17 cellular contexts compared by ENCODE assay signal in genomic region chr17:16945513-16946201, GRCh38. TPM values are rescaled to one million over a fixed set of nuclear protein-coding genes. Genes with fewer than 3 reads are reported as not detected.
DNase-seq lines count a peak whose midpoint lies in the region; TF ChIP-seq lines count a peak whose summit lies in the region.
"Had no signal": no experiment of that assay in that cellular context is flagged by ENCODE, and none has a peak within 500 bp of the region (broad histone marks: within the 10 kb centered on the region; RNA-seq: fewer than 3 reads in every experiment).

No MANE protein-coding gene starts in this region.

- H3K27ac Mint-ChIP-seq in H9: no peak overlapping the region; a peak in 1 of 7 replicates
- no peak overlapping the region for H3K27ac Mint-ChIP-seq in T-helper 2 cell treated with Interferon-gamma antibody and Interleukin-4, amounts not matched to agents 5 μg/mL and 100 μg/mL, for 36 hours
- no peak overlapping the region for H3K27ac Mint-ChIP-seq in glutamatergic neuron (ENCODE audit: unreplicated experiment)
- H3K27ac Mint-ChIP-seq: stimulated activated naive CD8-positive, alpha-beta T cell treated with anti-CD3 and anti-CD28 coated beads, Interleukin-15, Interleukin-2, amounts not matched to agents 100 ng/mL and 50 ng/mL, for 24 hours had no signal

- H2BK5ac ChIP-seq in H9 (ENCODE audit: insufficient read length, low read length): no peak overlapping the region

- H3K27me3 ChIP-seq in H9 (ENCODE audit: insufficient read depth, low read length): no peaks in the 10 kb centered on the region

- H2BK15ac ChIP-seq in H9 (ENCODE audit: low read depth, low read length): no peak overlapping the region

- DNase-seq in NCI-H2029 treated with DMSO at 0.1 percent for 48 hours (lab: John Stamatoyannopoulos, UW) (peak; percentile 37), NCI-H2029 (lab: John Stamatoyannopoulos, UW) (no peak), H9 (peak; percentile 80), astrocyte of the spinal cord (ENCODE audit: low read depth, low spot score) (no peak), mesenteric fat pad (ENCODE audit: low spot score) (peak; percentile 59), glutamatergic neuron (no peak), NCI-H2081 (lab: John Stamatoyannopoulos, UW) (no peak)
- no peak for DNase-seq in T-helper 2 cell treated with Interferon-gamma antibody and Interleukin-4, amounts not matched to agents 5 μg/mL and 100 μg/mL, for 36 hours (ENCODE audit: low spot score)
- DNase-seq: activated gamma-delta T cell treated with Interleukin-2 at 50 U/mL for 16 hours; DMS79; left lung; NCI-H1694; Right ventricle myocardium superior; stimulated activated CD4-positive, alpha-beta T cell treated with anti-CD3 and anti-CD28 coated beads, Interleukin-2, amount 100 ng/mL, for 24 hours had no signal

- no peak overlapping the region for H2BK120ac ChIP-seq in H9 (ENCODE audit: low read depth, low read length, poor library complexity, severe bottlenecking)

- no peak overlapping the region for H3K18ac ChIP-seq in H9 (ENCODE audit: insufficient read length, low read depth, low read length)

- H3K4me1 Mint-ChIP-seq in H9: peaks cover 20 to 23% of the 10 kb centered on the region in 2 experiments
- no peaks in the 10 kb centered on the region for H3K4me1 Mint-ChIP-seq in T-helper 2 cell treated with Interferon-gamma antibody and Interleukin-4, amounts not matched to agents 5 μg/mL and 100 μg/mL, for 36 hours (ENCODE audit: low read depth)
- peaks cover 15% of the 10 kb centered on the region for H3K4me1 Mint-ChIP-seq in glutamatergic neuron (ENCODE audit: low read depth, unreplicated experiment)

- H3K56ac ChIP-seq in H9 (ENCODE audit: insufficient read length, low read depth, low read length): no peak overlapping the region

- no peak overlapping the region for H4K8ac ChIP-seq in H9 (replicated peaks; ENCODE audit: insufficient read length, low read depth, low read length)

- no peak overlapping the region for H3K9ac ChIP-seq in H9 (ENCODE audit: extremely low read depth, insufficient read length, low read length)
- H3K9ac ChIP-seq: parathyroid adenoma had no signal

- no peak overlapping the region for H2AFZ ChIP-seq in H9 (ENCODE audit: low read length)
- H2AFZ ChIP-seq: parathyroid adenoma had no signal

- no peak overlapping the region for H3K4ac ChIP-seq in H9 (ENCODE audit: low read depth, low read length)

- H3K9me3 Mint-ChIP-seq in H9 (peaks cover 12% of the 10 kb centered on the region in 2 experiments), glutamatergic neuron (ENCODE audit: unreplicated experiment) (peaks cover 22% of the 10 kb centered on the region)
- peaks cover 11% of the 10 kb centered on the region for H3K9me3 Mint-ChIP-seq in T-helper 2 cell treated with Interferon-gamma antibody and Interleukin-4, amounts not matched to agents 5 μg/mL and 100 μg/mL, for 36 hours

- peaks cover 5 to 15% (median 7%) of the 10 kb centered on the region in 3 experiments; a peak in 6 of 7 replicates for H3K36me3 Mint-ChIP-seq in H9 (ENCODE audit: insufficient read depth in 1 of 3, low read depth in 3 of 3)
- peaks cover 2% of the 10 kb centered on the region for H3K36me3 Mint-ChIP-seq in T-helper 2 cell treated with Interferon-gamma antibody and Interleukin-4, amounts not matched to agents 5 μg/mL and 100 μg/mL, for 36 hours (ENCODE audit: low read depth)
- H3K36me3 Mint-ChIP-seq in glutamatergic neuron (ENCODE audit: unreplicated experiment): peaks cover 26% of the 10 kb centered on the region

- no peak overlapping the region for H3K4me3 Mint-ChIP-seq in H9
- no peak overlapping the region for H3K4me3 Mint-ChIP-seq in T-helper 2 cell treated with Interferon-gamma antibody and Interleukin-4, amounts not matched to agents 5 μg/mL and 100 μg/mL, for 36 hours
- no peak overlapping the region for H3K4me3 Mint-ChIP-seq in glutamatergic neuron (ENCODE audit: unreplicated experiment)
- H3K4me3 Mint-ChIP-seq: stimulated activated naive CD8-positive, alpha-beta T cell treated with anti-CD3 and anti-CD28 coated beads, Interleukin-15, Interleukin-2, amounts not matched to agents 100 ng/mL and 50 ng/mL, for 24 hours had no signal

- no peak overlapping the region for H2BK12ac ChIP-seq in H9 (ENCODE audit: insufficient read length, low read depth, low read length)

- no peak overlapping the region for H4K5ac ChIP-seq in H9 (ENCODE audit: insufficient read length, low read depth, low read length)

- no peak overlapping the region for H3K27ac ChIP-seq in H9 (ENCODE audit: insufficient read length, low read depth, low read length)
- H3K27ac ChIP-seq: left lung, parathyroid adenoma had no signal

- no peak overlapping the region for H2BK20ac ChIP-seq in H9 (ENCODE audit: low read depth, low read length, poor library complexity, severe bottlenecking)

- in situ Hi-C loops in astrocyte of the spinal cord (cut with HindIII; ENCODE audit: low sequenced_read_pairs): no loop called here

- H3K4me3 ChIP-seq in astrocyte of the spinal cord (ENCODE audit: low read depth, low read length): no peak overlapping the region
- H3K4me3 ChIP-seq: left lung had no signal

- no peaks in the 10 kb centered on the region for H3K23me2 ChIP-seq in H9 (ENCODE audit: insufficient read length, low read depth, low read length, poor library complexity, severe bottlenecking)

- H3T11ph ChIP-seq in H9 (ENCODE audit: low read length): no peak overlapping the region

- H3K27me3 Mint-ChIP-seq in H9 (ENCODE audit: low read depth): peaks cover 2% of the 10 kb centered on the region
- peaks cover 2% of the 10 kb centered on the region for H3K27me3 Mint-ChIP-seq in T-helper 2 cell treated with Interferon-gamma antibody and Interleukin-4, amounts not matched to agents 5 μg/mL and 100 μg/mL, for 36 hours (ENCODE audit: low read depth)
- peaks cover 8% of the 10 kb centered on the region for H3K27me3 Mint-ChIP-seq in glutamatergic neuron (ENCODE audit: unreplicated experiment)
- H3K27me3 Mint-ChIP-seq: stimulated activated naive CD8-positive, alpha-beta T cell treated with anti-CD3 and anti-CD28 coated beads, Interleukin-15, Interleukin-2, amounts not matched to agents 100 ng/mL and 50 ng/mL, for 24 hours had no signal

- no peak overlapping the region; the same call in 1 of the 2 replicates for H3K14ac ChIP-seq in H9 (ENCODE audit: insufficient read depth, low read length)

- H3K23ac ChIP-seq in H9 (ENCODE audit: insufficient read length, low read depth, low read length): no peak overlapping the region

- no peak overlapping the region for H2AK5ac ChIP-seq in H9 (ENCODE audit: insufficient read length, low read length)

- no peak overlapping the region for H4K91ac ChIP-seq in H9 (ENCODE audit: insufficient read length, low read depth, low read length)

- H3K79me1 ChIP-seq in H9 (ENCODE audit: insufficient read depth, low read depth, low read length, poor library complexity, severe bottlenecking): no peaks in the 10 kb centered on the region

- H4K20me1 ChIP-seq in H9 (ENCODE audit: control insufficient read depth, insufficient read depth, insufficient read length): no peaks in the 10 kb centered on the region

- H3K4me2 ChIP-seq in H9 (ENCODE audit: insufficient read depth, insufficient read length, low read length): no peak overlapping the region

- TF ChIP-seq CTCF in H9 (conservative IDR thresholded peaks at IDR 0.05) (peak; percentile 58), astrocyte of the spinal cord (IDR thresholded peaks at IDR 0.05; ENCODE audit: low read depth, low read length) (peak; percentile 4), glutamatergic neuron (IDR thresholded peaks at IDR 0.05; ENCODE audit: partially characterized antibody, unreplicated experiment) (no peak)

- H3K9me3 ChIP-seq in H9 (ENCODE audit: control insufficient read depth, low read depth, low read length): no peaks in the 10 kb centered on the region

- no CpG with 5 or more reads among the region's 13 CpGs for WGBS in H9 (ENCODE audit: extremely low coverage, insufficient read length, low lambda C conversion rate)

- peaks cover 1% of the 10 kb centered on the region; the same call in 1 of the 2 replicates for H3K4me1 ChIP-seq in H9 (ENCODE audit: insufficient read depth, low read length)
- H3K4me1 ChIP-seq: left lung, parathyroid adenoma had no signal

- no peaks in the 10 kb centered on the region for H3K79me2 ChIP-seq in H9 (ENCODE audit: insufficient read depth, low read length)
- H3K79me2 ChIP-seq: parathyroid adenoma had no signal

RNA-seq across cellular contexts. Expression of gene TNFRSF13B, which starts 26.3 kb away (rescaled TPM):
- total RNA-seq in H9 (2021) (0.11 and 0.28 TPM in 2 replicates), mesenteric fat pad (not detected), glutamatergic neuron (ENCODE audit: unreplicated experiment) (not detected)
- total RNA-seq: cerebellum, Right ventricle myocardium superior had no signal

Comparison
In these comparisons a context has a peak if more than half of its experiments do, and no peak if none do; other contexts are left out.
1. DNase-seq: peak in NCI-H2029 treated with DMSO at 0.1 percent for 48 hours (single experiment), H9 (single experiment) and mesenteric fat pad (single experiment); none in NCI-H2029 (single experiment), astrocyte of the spinal cord (single experiment), T-helper 2 cell treated with Interferon-gamma antibody and Interleukin-4, amounts not matched to agents 5 μg/mL and 100 μg/mL, for 36 hours (single experiment), glutamatergic neuron (single experiment) and NCI-H2081 (0 of 2).